ENCODE assay signal across 6 cellular contexts in the genomic region with DNA sequence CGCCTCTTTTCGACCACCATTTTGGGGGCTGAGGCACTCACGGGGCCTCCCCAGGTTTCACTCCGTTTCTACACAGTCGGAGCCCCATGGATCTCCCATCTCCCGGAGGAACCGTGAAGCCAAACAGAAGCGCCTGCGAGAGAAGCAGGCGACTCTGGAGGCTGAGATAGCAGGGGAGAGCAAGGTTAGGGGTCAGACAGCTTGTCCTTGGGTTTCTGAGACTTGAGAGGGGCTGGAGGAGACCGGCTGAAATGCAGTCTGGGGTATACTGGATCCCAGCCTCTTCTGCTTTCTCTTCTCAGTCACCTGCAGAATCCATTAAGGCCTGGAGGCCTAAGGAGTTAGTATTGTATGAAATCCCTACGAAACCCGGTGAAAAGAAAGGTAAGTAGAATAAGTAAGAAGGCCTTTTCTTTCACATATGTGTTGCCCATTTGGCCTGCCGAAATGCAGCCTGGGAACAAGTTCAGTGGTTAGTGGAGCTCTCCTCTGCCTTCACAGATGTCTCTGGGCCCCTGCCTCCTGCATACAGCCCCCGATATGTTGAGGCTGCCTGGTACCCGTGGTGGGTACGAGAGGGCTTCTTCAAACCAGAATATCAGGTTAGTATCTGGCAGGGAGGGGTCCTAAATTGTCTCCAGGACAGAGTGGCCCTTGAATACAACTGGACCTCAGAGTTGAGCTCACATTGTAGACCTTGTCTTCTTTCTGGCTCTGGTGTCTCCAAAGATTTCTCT. TPM values are rescaled to one million over a fixed set of nuclear protein-coding genes. Genes with fewer than 3 reads are reported as not detected.
DNase-seq lines count a peak whose midpoint lies in the region; ATAC-seq and TF ChIP-seq lines count a peak whose summit lies in the region.

No MANE protein-coding gene starts in this region.

- in situ Hi-C loops in HAP-1 (cut with MboI; ENCODE audit: low sequenced_read_pairs), result loop anchor here (5.0 kb wide), 1 partner anchor 162 kb away; no protein-coding TSS in a partner anchor

- WGBS in adrenal gland, 4 donors, result 29 to 42% (median 36%) methylated on average over 14 to 17 of the region's 17 CpGs

- H3K36me3 ChIP-seq in HAP-1 (replicated peaks) (peaks cover 61% of the 10 kb centered on the region), adrenal gland (replicated peaks in 1 of 2) (peaks cover 0 to 59% of the 10 kb centered on the region in 2 donors), muscle layer of colon (ENCODE audit: insufficient read depth, low read length) (peaks cover 52% of the 10 kb centered on the region)

- H3K27me3 ChIP-seq in HAP-1 (ENCODE audit: low read depth) (no peaks in the 10 kb centered on the region), adrenal gland (no peaks in the 10 kb centered on the region), muscle layer of colon (ENCODE audit: control insufficient read depth in 1 of 2, insufficient read depth in 2 of 2, low read length in 2 of 2) (no peaks in the 10 kb centered on the region)

- intact Hi-C loops in adrenal gland (cut with DNase I), result loop anchor here in 1 of 2 donors (5.0 kb wide), 3 partner anchors 38 to 162 kb away; no protein-coding TSS in a partner anchor

- H3K27ac ChIP-seq in adrenal gland (peak overlapping the region; percentile 50 to 94 (median 79)), muscle layer of colon (ENCODE audit: low read depth, low read length) (peak overlapping the region; percentile 87)

- H3K4me3 ChIP-seq in HAP-1 (peak overlapping the region; percentile 43), adrenal gland (peak overlapping the region in 2 of 4 donors; percentile 35 to 77), muscle layer of colon (ENCODE audit: low read depth in 1 of 2, low read length in 2 of 2) (peak overlapping the region; percentile 52 to 91)

- no peak for TF ChIP-seq CTCF in adrenal gland (IDR thresholded peaks at IDR 0.05)

- no peaks in the 10 kb centered on the region for H3K9me3 ChIP-seq in HAP-1
- no peaks in the 10 kb centered on the region for H3K9me3 ChIP-seq in adrenal gland (replicated peaks in 1 of 3)
- no peaks in the 10 kb centered on the region for H3K9me3 ChIP-seq in muscle layer of colon (ENCODE audit: low read length)

- ATAC-seq in GM21717 (IDR thresholded peaks at IDR 0.05; ENCODE audit: unreplicated experiment) (no peak), HG02610 (IDR thresholded peaks at IDR 0.05; ENCODE audit: unreplicated experiment) (no peak), GM21619 (IDR thresholded peaks at IDR 0.05; ENCODE audit: unreplicated experiment) (no peak)

- H3K9ac ChIP-seq in muscle layer of colon (ENCODE audit: low read length), result peak overlapping the region; percentile 98

- DNase-seq in HAP-1 (ENCODE audit: low spot score in 2 of 2) (no peak), adrenal gland (peak in 3 of 7 donors; percentile 18 to 60 (median 24))

- H3K4me1 ChIP-seq in HAP-1, result peaks cover 20% of the 10 kb centered on the region
- peaks cover 10 to 24% of the 10 kb centered on the region in 2 donors for H3K4me1 ChIP-seq in adrenal gland (replicated peaks in 1 of 2)
- H3K4me1 ChIP-seq in muscle layer of colon (ENCODE audit: insufficient read depth, low read length), result peaks cover 25% of the 10 kb centered on the region

- no peak for TF ChIP-seq POLR2A in adrenal gland (IDR thresholded peaks at IDR 0.05)

RNA-seq across cellular contexts. Expression of a gene that starts 1.0 kb away (rescaled TPM):
- 10 to 100 TPM; 17.1 to 51.6 (median 31.7) TPM for total RNA-seq in adrenal gland
- 10 to 100 TPM; 21.2 to 89.6 (median 55.4) TPM for polyA plus RNA-seq in adrenal gland

RNA-seq across cellular contexts. Expression of a gene that starts 7.0 kb away (rescaled TPM):
- total RNA-seq in adrenal gland, result 10 to 100 TPM in 6 of 8 donors, 1 to 10 TPM in 2; 3.7 to 48.6 (median 21.8) TPM
- 10 to 100 TPM; 30.8 to 71.9 (median 57.8) TPM for polyA plus RNA-seq in adrenal gland

RNA-seq across cellular contexts. Expression of a gene that starts 16.9 kb away (rescaled TPM):
- total RNA-seq in adrenal gland, result 1 to 10 TPM in 1 of 8 donors, under 1 TPM in 1, not detected in 6; 0.38 to 1.5 TPM
- under 1 TPM in 2 of 3 donors, not detected in 1; 0.20 to 0.24 TPM for polyA plus RNA-seq in adrenal gland

RNA-seq across cellular contexts. Expression of a gene that starts 25.8 kb away (rescaled TPM):
- total RNA-seq in adrenal gland, result not detected
- under 1 TPM in 2 of 3 donors, not detected in 1; under 0.01 to 0.02 TPM for polyA plus RNA-seq in adrenal gland

RNA-seq across cellular contexts. Expression of a gene that starts 30.7 kb away (rescaled TPM):
- total RNA-seq in adrenal gland, result 100 to 1,000 TPM in 4 of 8 donors, 10 to 100 TPM in 4; 38.5 to 239 (median 105) TPM
- polyA plus RNA-seq in adrenal gland, result 10 to 100 TPM; 18.0 to 53.3 (median 50.5) TPM
